Comparison of ENCODE assay signal across 8 cellular contexts in genomic region chr10:90288403-90288933, GRCh38.
A peak's percentile ranks its signal among the peaks of the same experiment; 100 is the strongest.
DNase-seq lines count a peak whose midpoint lies in the region; ATAC-seq and TF ChIP-seq lines count a peak whose summit lies in the region.

No MANE protein-coding gene starts in this region.

- H2AFZ ChIP-seq in OCI-LY3 (ENCODE audit: low read depth, low read length) (no peak overlapping the region), fibroblast of lung (ENCODE audit: low read length) (no peak overlapping the region)

- H3K27me3 ChIP-seq in OCI-LY3 (ENCODE audit: low read depth, low read length) (no peaks in the 10 kb centered on the region), fibroblast of lung (ENCODE audit: control insufficient read depth, insufficient read depth, low read length) (no peaks in the 10 kb centered on the region), thyroid gland (no peaks in the 10 kb centered on the region)

- H3K9ac ChIP-seq in OCI-LY3 (ENCODE audit: low read length), result no peak overlapping the region
- H3K9ac ChIP-seq in fibroblast of lung (ENCODE audit: insufficient read depth, low read length), result no peak overlapping the region

- H3K79me2 ChIP-seq in OCI-LY3 (ENCODE audit: low read length) (no peaks in the 10 kb centered on the region), fibroblast of lung (ENCODE audit: control insufficient read depth, insufficient read depth, low read length) (no peaks in the 10 kb centered on the region)

- H4K20me1 ChIP-seq in OCI-LY3 (ENCODE audit: insufficient read depth, low read length), result no peaks in the 10 kb centered on the region
- no peaks in the 10 kb centered on the region for H4K20me1 ChIP-seq in fibroblast of lung (ENCODE audit: control insufficient read depth, extremely low read depth, insufficient read depth, low read length)

- H3K27ac ChIP-seq in OCI-LY3 (ENCODE audit: low read length) (no peak overlapping the region), fibroblast of lung (ENCODE audit: insufficient read depth, low read length) (no peak overlapping the region), thyroid gland (no peak overlapping the region)

- H3K9me3 ChIP-seq in OCI-LY3 (ENCODE audit: insufficient read depth, low read length) (no peaks in the 10 kb centered on the region), fibroblast of lung (ENCODE audit: control insufficient read depth, insufficient read depth, low read depth, low read length) (no peaks in the 10 kb centered on the region), thyroid gland (no peaks in the 10 kb centered on the region)

- peak; percentile 37 for TF ChIP-seq CTCF in OCI-LY3 (IDR thresholded peaks at IDR 0.05; ENCODE audit: low read depth, low read length)
- TF ChIP-seq CTCF in fibroblast of lung (conservative IDR thresholded peaks at IDR 0.05 in 1 of 2, IDR thresholded peaks at IDR 0.05 in 1 of 2; ENCODE audit: low read depth in 1 of 2, low read length in 2 of 2), result peak; percentile 52 to 63
- no peak for TF ChIP-seq CTCF in thyroid gland (IDR thresholded peaks at IDR 0.05)

- TF ChIP-seq POLR2A in thyroid gland (IDR thresholded peaks at IDR 0.05), result no peak

- WGBS in thyroid gland, 2 donors, result 26 to 39% methylated on average over 1 of the region's 1 CpG

- no peak overlapping the region for H3K4me3 ChIP-seq in OCI-LY3 (ENCODE audit: low read length)
- H3K4me3 ChIP-seq in fibroblast of lung (replicated peaks in 1 of 4; ENCODE audit: control extremely low read depth in 1 of 4, insufficient read depth in 1 of 4, low read depth in 3 of 4, low read length in 4 of 4), result no peak overlapping the region
- H3K4me3 ChIP-seq in thyroid gland (replicated peaks in 1 of 3), result no peak overlapping the region

- H3K36me3 ChIP-seq in OCI-LY3 (replicated peaks; ENCODE audit: low read depth, low read length), result no peaks in the 10 kb centered on the region
- no peaks in the 10 kb centered on the region for H3K36me3 ChIP-seq in fibroblast of lung (ENCODE audit: control insufficient read depth, insufficient read depth, low read length)
- no peaks in the 10 kb centered on the region for H3K36me3 ChIP-seq in thyroid gland

- ATAC-seq in GM21390 (IDR thresholded peaks at IDR 0.05; ENCODE audit: unreplicated experiment) (peak; percentile 34), GM19328 (IDR thresholded peaks at IDR 0.05; ENCODE audit: unreplicated experiment) (no peak)

- no peak overlapping the region for H3K4me2 ChIP-seq in OCI-LY3 (ENCODE audit: low read length)
- H3K4me2 ChIP-seq in fibroblast of lung (ENCODE audit: extremely low read depth, insufficient read depth, low read length), result no peak overlapping the region

- DNase-seq in fibroblast of lung (ENCODE audit: low read depth in 2 of 2), result peak; percentile 49 to 81
- peak; percentile 69 for DNase-seq in pons (ENCODE audit: low spot score)
- no peak for DNase-seq in thyroid gland
- no peak for DNase-seq in islet precursor cell
- DNase-seq in T-helper 2 cell, result no peak

- intact Hi-C loops in thyroid gland (cut with DNase I), result no loop called here

- H3K4me1 ChIP-seq in OCI-LY3 (ENCODE audit: low read length) (peaks cover 39% of the 10 kb centered on the region), fibroblast of lung (ENCODE audit: control insufficient read depth, extremely low read depth, insufficient read depth, low read length) (peaks cover 5% of the 10 kb centered on the region), thyroid gland (no peaks in the 10 kb centered on the region)

Comparison
In these comparisons a context has a peak if more than half of its experiments do, and no peak if none do; other contexts are left out.
1. CTCF ChIP-seq: peak in OCI-LY3 (single experiment) and fibroblast of lung (2 of 2); none in thyroid gland (0 of 6).
2. DNase-seq: peak in fibroblast of lung (2 of 2) and pons (single experiment); none in thyroid gland (0 of 2), islet precursor cell (single experiment) and T-helper 2 cell (0 of 5).